18 cellular contexts compared by ENCODE assay signal in the genomic region with DNA sequence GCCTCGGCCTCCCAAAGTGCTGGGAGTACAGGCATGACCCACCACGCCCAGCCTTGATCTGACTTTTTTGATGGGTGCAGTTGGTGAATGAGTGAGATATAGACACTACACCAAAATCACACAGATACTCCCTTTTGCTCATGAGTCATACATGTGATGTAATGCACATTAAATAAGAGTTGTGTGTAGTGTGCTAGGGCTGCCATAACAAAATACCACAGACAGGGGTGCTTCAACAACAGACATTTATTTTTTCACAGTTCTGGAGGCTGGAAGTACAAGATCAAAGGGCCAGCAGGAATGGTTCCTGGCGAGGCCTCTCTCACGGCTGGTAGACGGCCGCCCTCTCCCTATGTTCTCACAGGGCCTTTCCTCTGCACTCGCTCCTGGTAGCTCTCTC. TPM values are rescaled to one million over a fixed set of nuclear protein-coding genes. Genes with fewer than 3 reads are reported as not detected.
"Had no signal": no experiment of that assay in that cellular context is flagged by ENCODE, and none has a peak within 500 bp of the region (broad histone marks: within the 10 kb centered on the region; RNA-seq: fewer than 3 reads in every experiment).

No MANE protein-coding gene starts in this region.

- H3K4me1 ChIP-seq: esophagus muscularis mucosa, gastrocnemius medialis, heart right ventricle, parathyroid adenoma, testis had no signal

- H3K4me2 ChIP-seq: neural progenitor cell had no signal

- H3K4me3 ChIP-seq: esophagus muscularis mucosa, gastrocnemius medialis, heart right ventricle, left lung, neural progenitor cell, testis, upper lobe of right lung had no signal

- H3K27ac ChIP-seq: esophagus muscularis mucosa, gastrocnemius medialis, heart right ventricle, left lung, neural progenitor cell, parathyroid adenoma, testis, upper lobe of right lung had no signal

- DNase-seq: activated CD4-positive, alpha-beta T cell treated with anti-CD3 and anti-CD28 coated beads, Interleukin-2, amount 50 U/mL, for 4 hours; activated CD4-positive, CD25-positive, alpha-beta regulatory T cell treated with anti-CD3 and anti-CD28 coated beads, Interleukin-2, amount 50 U/mL, for 72 hours; activated effector memory CD4-positive, alpha-beta T cell treated with Interleukin-2 at 50 U/mL for 16 hours; activated T-cell treated with anti-CD3 and anti-CD28 coated beads, Interleukin-2, amount 50 U/mL, for 1 hour; anterior cingulate cortex; gastrocnemius medialis; heart right ventricle; islet precursor cell; retina; stimulated activated CD4-positive, alpha-beta T cell treated with anti-CD3 and anti-CD28 coated beads, Interleukin-4, amount 100 ng/mL, for 1 hour; stimulated activated naive CD8-positive, alpha-beta T cell treated with anti-CD3 and anti-CD28 coated beads, Interleukin-15, amount 100 ng/mL, for 72 hours; T-helper 9 cell; testis; upper lobe of right lung had no signal

- H3K79me2 ChIP-seq: parathyroid adenoma had no signal

- H2AFZ ChIP-seq: neural progenitor cell, parathyroid adenoma had no signal

- H3K9ac ChIP-seq: neural progenitor cell, parathyroid adenoma had no signal

- H3K9me3 ChIP-seq: esophagus muscularis mucosa, gastrocnemius medialis, heart right ventricle, left lung, testis, upper lobe of right lung had no signal

- ATAC-seq: gastrocnemius medialis; heart right ventricle; stimulated activated naive CD8-positive, alpha-beta T cell treated with anti-CD3 and anti-CD28 coated beads, Interleukin-15, amount 100 ng/mL, for 72 hours; upper lobe of right lung had no signal

- H3K36me3 ChIP-seq: neural progenitor cell had no signal

- H3K27me3 ChIP-seq: esophagus muscularis mucosa, gastrocnemius medialis, heart right ventricle, left lung, testis, upper lobe of right lung had no signal

RNA-seq across cellular contexts. Expression of a gene that starts 46.6 kb away (rescaled TPM):
- total RNA-seq: esophagus muscularis mucosa, gastrocnemius medialis, left lung, upper lobe of right lung had no signal
